ENCODE assay signal across 12 cellular contexts in genomic region chr4:13640149-13640671, GRCh38. TPM values are rescaled to one million over a fixed set of nuclear protein-coding genes. Genes with fewer than 3 reads are reported as not detected.
DNase-seq lines count a peak whose midpoint lies in the region; ATAC-seq and TF ChIP-seq lines count a peak whose summit lies in the region.
"Had no signal": no experiment of that assay in that cellular context is flagged by ENCODE, and none has a peak within 500 bp of the region (broad histone marks: within the 10 kb centered on the region; RNA-seq: fewer than 3 reads in every experiment).

No MANE protein-coding gene starts in this region.

- H3K4ac ChIP-seq in IMR-90 (ENCODE audit: low read depth, low read length): no peak overlapping the region

- no peaks in the 10 kb centered on the region for H3K9me3 ChIP-seq in Caco-2
- H3K9me3 ChIP-seq in IMR-90 (ENCODE audit: control insufficient read depth, insufficient read depth, low read length): no peaks in the 10 kb centered on the region
- H3K9me3 ChIP-seq: Peyer's patch, tibial nerve had no signal

- H2BK5ac ChIP-seq in IMR-90 (ENCODE audit: low read depth, low read length, poor library complexity, severe bottlenecking): peak overlapping the region; percentile 32

- no peak overlapping the region for H3K4me3 ChIP-seq in Caco-2 (ENCODE audit: low read depth, low read length)
- no peak overlapping the region for H3K4me3 ChIP-seq in IMR-90 (ENCODE audit: insufficient read depth, low read depth, low read length)
- H3K4me3 ChIP-seq: Peyer's patch, tibial nerve had no signal

- in situ Hi-C loops in IMR-90 (cut with MboI; ENCODE audit: low sequenced_read_pairs): loop anchor here (25.0 kb wide), 1 partner anchor 1822 kb away; the partner anchor contains the start of gene CC2D2A

- intact Hi-C loops in Caco-2 (cut with micrococcal nuclease; ENCODE audit: unreplicated experiment): loop anchor here (1.0 kb wide), 1 partner anchor 13 kb away; the partner anchor contains the start of gene BOD1L1
- intact Hi-C loops in IMR-90 (cut with micrococcal nuclease): no loop called here

- TF ChIP-seq CTCF in Caco-2 (IDR thresholded peaks at IDR 0.05; ENCODE audit: insufficient read depth in 1 of 2, low read depth in 1 of 2, low read length in 1 of 2, severe bottlenecking in 1 of 2, unreplicated experiment in 1 of 2) (no peak), IMR-90 (conservative IDR thresholded peaks at IDR 0.05; ENCODE audit: low read depth, low read length) (no peak), mesothelial cell of epicardium (IDR thresholded peaks at IDR 0.05; ENCODE audit: unreplicated experiment) (no peak)

- no peaks in the 10 kb centered on the region for H4K20me1 ChIP-seq in IMR-90 (ENCODE audit: insufficient read depth, low read length)

- no peak overlapping the region for H4K5ac ChIP-seq in IMR-90 (ENCODE audit: low read depth, low read length)

- no peaks in the 10 kb centered on the region for H3K79me1 ChIP-seq in IMR-90 (ENCODE audit: low read depth in 1 of 2, low read length in 2 of 2)

- dilution Hi-C loops in IMR-90 (cut with HindIII; ENCODE audit: low sequenced_read_pairs, unreplicated experiment): no loop called here

- no peaks in the 10 kb centered on the region for H3K36me3 Mint-ChIP-seq in Caco-2 (ENCODE audit: insufficient read depth, unreplicated experiment)
- H3K36me3 Mint-ChIP-seq in mesothelial cell of epicardium: no peaks in the 10 kb centered on the region
- H3K36me3 Mint-ChIP-seq: natural killer cell treated with Interleukin-12 subunit alpha and Interleukin-12 subunit beta and Interleukin-15 and Interleukin-18, amount 100 ng/mL, for 72 hours had no signal

- H3K4me3 Mint-ChIP-seq in Caco-2 (ENCODE audit: unreplicated experiment): peak overlapping the region; percentile 50
- peak overlapping the region; percentile 13 for H3K4me3 Mint-ChIP-seq in mesothelial cell of epicardium
- H3K4me3 Mint-ChIP-seq: natural killer cell treated with Interleukin-12 subunit alpha and Interleukin-12 subunit beta and Interleukin-15 and Interleukin-18, amount 100 ng/mL, for 72 hours had no signal

- no peak overlapping the region for H3K23ac ChIP-seq in IMR-90 (ENCODE audit: low read depth, low read length)

- no peak overlapping the region for H3K56ac ChIP-seq in IMR-90 (ENCODE audit: extremely low read depth, insufficient read depth, low read length)

- DNase-seq in Caco-2 (peak; percentile 27 to 36), IMR-90 (peak; percentile 88), brain pericyte (ENCODE audit: low read depth, low spot score) (peak; percentile 52), mesothelial cell of epicardium (ENCODE audit: low spot score in 2 of 2, unreplicated experiment in 2 of 2) (peak in 1 of 2 experiments; percentile 41), UCSD-AML1 (lab: John Stamatoyannopoulos, UW; ENCODE audit: unreplicated experiment) (no peak), NCI-H345 treated with DMSO at 0.1 percent for 48 hours (lab: John Stamatoyannopoulos, UW; ENCODE audit: unreplicated experiment) (no peak)
- DNase-seq: Peyer's patch; stimulated activated CD4-positive, alpha-beta T cell treated with anti-CD3 and anti-CD28 coated beads, Interleukin-4, amount 100 ng/mL, for 4 hours had no signal

- no peak overlapping the region for H2AK9ac ChIP-seq in IMR-90 (replicated peaks; ENCODE audit: low read depth, low read length, poor library complexity)

- H3K9me3 Mint-ChIP-seq in Caco-2 (ENCODE audit: unreplicated experiment): no peaks in the 10 kb centered on the region
- H3K9me3 Mint-ChIP-seq in mesothelial cell of epicardium: no peaks in the 10 kb centered on the region
- H3K9me3 Mint-ChIP-seq: natural killer cell treated with Interleukin-12 subunit alpha and Interleukin-12 subunit beta and Interleukin-15 and Interleukin-18, amount 100 ng/mL, for 72 hours had no signal

- H3K27ac Mint-ChIP-seq in Caco-2 (ENCODE audit: unreplicated experiment) (no peak overlapping the region), mesothelial cell of epicardium (peak overlapping the region; percentile 64)
- H3K27ac Mint-ChIP-seq: natural killer cell treated with Interleukin-12 subunit alpha and Interleukin-12 subunit beta and Interleukin-15 and Interleukin-18, amount 100 ng/mL, for 72 hours had no signal

- H3K27me3 Mint-ChIP-seq in Caco-2 (ENCODE audit: insufficient read depth, unreplicated experiment) (peaks cover 14% of the 10 kb centered on the region), mesothelial cell of epicardium (ENCODE audit: low read depth) (peaks cover 14% of the 10 kb centered on the region)

- H3K27me3 ChIP-seq in Caco-2 (replicated peaks; ENCODE audit: control insufficient read depth, insufficient read depth, low read length): no peaks in the 10 kb centered on the region
- no peaks in the 10 kb centered on the region; the same call in 1 of the 2 replicates for H3K27me3 ChIP-seq in IMR-90 (ENCODE audit: control insufficient read depth, insufficient read depth, low read length)
- H3K27me3 ChIP-seq: Peyer's patch, tibial nerve had no signal

- H3K4me1 ChIP-seq in Caco-2 (no peaks in the 10 kb centered on the region), IMR-90 (ENCODE audit: control insufficient read depth, insufficient read depth, low read length) (peaks cover 9% of the 10 kb centered on the region)
- H3K4me1 ChIP-seq: Peyer's patch had no signal

- peak overlapping the region; percentile 79 for H3K4me2 ChIP-seq in IMR-90 (ENCODE audit: low read depth, low read length)

- no peaks in the 10 kb centered on the region for H3K9me1 ChIP-seq in IMR-90 (ENCODE audit: insufficient read depth, low read length)

- H3K14ac ChIP-seq in IMR-90 (replicated peaks; ENCODE audit: low read depth, low read length): no peak overlapping the region

- H3K4me1 Mint-ChIP-seq in Caco-2 (ENCODE audit: low read depth, unreplicated experiment): no peaks in the 10 kb centered on the region
- H3K4me1 Mint-ChIP-seq in mesothelial cell of epicardium: peaks cover 32% of the 10 kb centered on the region

- no TSS peak for BruUV-seq in Caco-2 (replicated peaks; lab: Mats Ljungman, UMichigan)
- no TSS peak for BruUV-seq in IMR-90 (replicated peaks; lab: Mats Ljungman, UMichigan)

- H2BK20ac ChIP-seq in IMR-90 (ENCODE audit: low read depth, low read length): no peak overlapping the region

- H3K9ac ChIP-seq in IMR-90 (ENCODE audit: low read depth, low read length): no peak overlapping the region

- H2BK120ac ChIP-seq in IMR-90 (ENCODE audit: low read depth, low read length): no peak overlapping the region

- H4K91ac ChIP-seq in IMR-90 (ENCODE audit: insufficient read depth, low read depth, low read length): no peak overlapping the region

- no peak overlapping the region for H2BK15ac ChIP-seq in IMR-90 (ENCODE audit: low read depth, low read length)

- H3K18ac ChIP-seq in IMR-90 (ENCODE audit: low read depth, low read length): no peak overlapping the region; the same call in 1 of the 2 replicates

- TF ChIP-seq RAD21 in IMR-90 (IDR thresholded peaks at IDR 0.05; ENCODE audit: low read length): no peak

- no peak for TF ChIP-seq POLR2A in IMR-90 (IDR thresholded peaks at IDR 0.05; ENCODE audit: low read depth, low read length)

- H2AFZ ChIP-seq in IMR-90 (replicated peaks; ENCODE audit: low read length, poor library complexity): peak overlapping the region; percentile 46

- H2AK5ac ChIP-seq in IMR-90 (ENCODE audit: low read depth, low read length): no peak overlapping the region

- H3K27ac ChIP-seq in IMR-90 (ENCODE audit: insufficient read depth, low read length): no peak overlapping the region
- H3K27ac ChIP-seq: Peyer's patch, tibial nerve had no signal

- POLR2A ChIA-PET in Caco-2 (lab: Charles Lee): no interaction called here
- POLR2A ChIA-PET in IMR-90 (lab: Charles Lee; ENCODE audit: unreplicated experiment): no interaction called here

- ATAC-seq in IMR-90 (ENCODE audit: low read depth): peak; percentile 70
- ATAC-seq in HG03469 (IDR thresholded peaks at IDR 0.05; ENCODE audit: unreplicated experiment): no peak
- ATAC-seq in HG02623 (IDR thresholded peaks at IDR 0.05; ENCODE audit: unreplicated experiment): no peak
- ATAC-seq: natural killer cell treated with Interleukin-12 subunit alpha and Interleukin-12 subunit beta and Interleukin-15 and Interleukin-18, amount 100 ng/mL, for 72 hours had no signal

- WGBS in IMR-90 (ENCODE audit: extremely low coverage in 2 of 2, insufficient read length in 1 of 2), 2 experiments: 0% methylated on average over 2 of the region's 7 CpGs; no CpG with 5 or more reads in 1 of the 2 experiments

- H4K8ac ChIP-seq in IMR-90 (ENCODE audit: low read depth in 2 of 2, low read length in 2 of 2): 0 out of 4 replicates have a peak overlapping the region, but pooled peaks of 1 of the 2 experiments have one; percentile 9

- H3K36me3 ChIP-seq in Caco-2 (ENCODE audit: control insufficient read depth, insufficient read depth, low read length): no peaks in the 10 kb centered on the region
- H3K36me3 ChIP-seq in IMR-90 (ENCODE audit: control insufficient read depth, insufficient read depth, low read length): no peaks in the 10 kb centered on the region
- H3K36me3 ChIP-seq: Peyer's patch, tibial nerve had no signal

- CTCF ChIA-PET in Caco-2 (lab: Charles Lee): interaction anchor here (1.2 kb wide), 1 partner anchor 14 kb away, joined by 6 read pairs; no protein-coding TSS in a partner anchor
- CTCF ChIA-PET in IMR-90 (lab: Yijun Ruan, JAX): interaction anchor here (0.7 to 3.5 kb wide), 2 partner anchors 13 to 1658 kb away, joined by 3 to 21 read pairs; no protein-coding TSS in a partner anchor

TF ChIP-seq in IMR-90, 13 proteins besides CTCF, POLR2A, EP300 and RAD21:
- no peak for TF ChIP-seq MXI1 (IDR thresholded peaks at IDR 0.05; ENCODE audit: borderline replicate concordance, low read depth, low read length)
- TF ChIP-seq FOS (IDR thresholded peaks at IDR 0.05; ENCODE audit: low read depth, low read length): peak; percentile 87

RNA-seq across cellular contexts. Expression of gene BOD1L1, which starts 12.7 kb away (rescaled TPM):
- total RNA-seq in Caco-2 (2022) (36.1 and 37.2 TPM in 2 replicates), IMR-90 (2012; rRNA removed) (26.9 and 34.4 TPM in 2 replicates), mesothelial cell of epicardium (53.1 to 56.8 TPM (median 55.6 TPM) in 3 replicates)
- 11.0 and 13.5 TPM in 2 replicates for polyA plus RNA-seq in IMR-90 (2012; rRNA removed)
- 2.2 and 2.6 TPM in 2 replicates for polyA plus RNA-seq in IMR-90 (2012; cell fraction: cytosol; rRNA removed)
- polyA plus RNA-seq in IMR-90 (2012; cell fraction: nucleus; rRNA removed; ENCODE audit: low replicate concordance): 3.8 and 36.0 TPM in 2 replicates

Comparison
In these comparisons a context has a peak if more than half of its experiments do, and no peak if none do; other contexts are left out.
1. DNase-seq: peak in Caco-2 (2 of 2), IMR-90 (single experiment) and brain pericyte (single experiment); none in UCSD-AML1 (single experiment) and NCI-H345 treated with DMSO at 0.1 percent for 48 hours (single experiment).